ENCODE assay signal across 9 cellular contexts in the genomic region with DNA sequence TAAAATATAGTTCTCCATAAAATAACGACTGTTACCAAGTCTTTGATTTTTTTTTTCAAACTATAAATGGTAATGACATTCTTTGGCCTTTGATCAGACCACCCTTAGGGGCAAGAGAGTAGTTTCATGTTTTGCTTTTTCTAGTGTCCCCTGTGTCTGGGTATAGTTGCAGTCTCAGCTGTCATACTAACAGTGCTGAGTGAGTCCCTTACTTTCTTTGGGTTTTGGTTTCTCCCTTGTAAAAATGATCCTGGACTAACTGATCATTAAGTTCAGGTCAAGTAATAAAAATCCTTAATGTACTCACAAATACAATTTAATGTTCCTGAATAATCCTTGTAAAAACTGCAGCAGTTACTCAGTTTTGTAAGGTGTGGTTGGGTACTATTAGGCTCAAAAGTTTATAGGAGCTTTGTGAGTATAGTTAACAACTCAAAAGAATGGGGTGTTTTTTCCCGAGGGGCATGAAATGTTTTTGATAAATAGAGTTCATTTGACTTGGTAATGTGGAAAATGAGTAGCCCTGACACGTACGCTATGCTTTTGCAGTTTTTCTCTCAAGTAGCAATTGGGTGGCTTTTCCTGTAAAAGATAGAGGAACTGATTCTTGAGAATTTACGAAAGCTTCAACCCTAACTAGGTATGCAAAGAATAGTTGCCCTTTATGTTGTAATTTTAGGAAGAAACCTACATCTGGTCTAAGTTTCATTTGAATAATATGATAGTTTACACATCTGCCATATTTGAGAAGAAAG. TPM values are rescaled to one million over a fixed set of nuclear protein-coding genes. Genes with fewer than 3 reads are reported as not detected.
DNase-seq lines count a peak whose midpoint lies in the region; ATAC-seq, FAIRE-seq and TF ChIP-seq lines count a peak whose summit lies in the region.
"Had no signal": no experiment of that assay in that cellular context is flagged by ENCODE, and none has a peak within 500 bp of the region (broad histone marks: within the 10 kb centered on the region; RNA-seq: fewer than 3 reads in every experiment).

No MANE protein-coding gene starts in this region.

- H3K9me2 ChIP-seq in Loucy (replicated peaks; ENCODE audit: low read depth, low read length): no peaks in the 10 kb centered on the region

- peaks cover 97% of the 10 kb centered on the region for H4K20me1 ChIP-seq in Loucy (ENCODE audit: insufficient read depth, low read length, poor library complexity, severe bottlenecking)

- POLR2A ChIA-PET in CD8-positive, alpha-beta memory T cell (lab: Charles Lee): interaction anchor here (0.6 to 1.3 kb wide), 3 partner anchors 29 to 33 kb away, joined by 3 to 5 read pairs (median 3); no protein-coding TSS in a partner anchor

- H3K9me3 Mint-ChIP-seq in CD8-positive, alpha-beta memory T cell: no peaks in the 10 kb centered on the region
- H3K9me3 Mint-ChIP-seq in effector memory CD8-positive, alpha-beta T cell: no peaks in the 10 kb centered on the region

- H3K36me3 ChIP-seq in CD8-positive, alpha-beta memory T cell (ENCODE audit: insufficient read depth, low read length): no peaks in the 10 kb centered on the region
- no peaks in the 10 kb centered on the region for H3K36me3 ChIP-seq in Loucy (ENCODE audit: insufficient read depth, low read length)

- H3K27ac Mint-ChIP-seq in CD8-positive, alpha-beta memory T cell: peak overlapping the region in 7 of 8 donors; percentile 71 to 96 (median 86)
- H3K27ac Mint-ChIP-seq in effector memory CD8-positive, alpha-beta T cell: peak overlapping the region; percentile 93 to 94

- H3K27me3 ChIP-seq in CD8-positive, alpha-beta memory T cell (ENCODE audit: insufficient read depth, low read length, poor library complexity, severe bottlenecking): no peaks in the 10 kb centered on the region
- no peaks in the 10 kb centered on the region for H3K27me3 ChIP-seq in Loucy (ENCODE audit: insufficient read depth, low read length, poor library complexity, severe bottlenecking)

- no peaks in the 10 kb centered on the region for H3K27me3 Mint-ChIP-seq in CD8-positive, alpha-beta memory T cell
- no peaks in the 10 kb centered on the region for H3K27me3 Mint-ChIP-seq in effector memory CD8-positive, alpha-beta T cell

- no peak for DNase-seq in CD8-positive, alpha-beta memory T cell
- DNase-seq in effector memory CD8-positive, alpha-beta T cell: no peak
- DNase-seq in G401 (ENCODE audit: low spot score) (no peak), RPMI8226 (no peak), urothelium cell line (ENCODE audit: low spot score) (no peak), NCI-H1694 (lab: John Stamatoyannopoulos, UW) (no peak)
- DNase-seq: stimulated activated CD4-positive, alpha-beta T cell treated with anti-CD3 and anti-CD28 coated beads, Interleukin-4, amount 100 ng/mL, for 4 hours had no signal

- H3K27ac ChIP-seq in CD8-positive, alpha-beta memory T cell (ENCODE audit: low read depth, low read length): peak overlapping the region; percentile 38

- CTCF ChIA-PET in CD8-positive, alpha-beta memory T cell (lab: Charles Lee): interaction anchor here (0.8 to 2.4 kb wide), 5 partner anchors 12 to 79 kb away, joined by 3 to 6 read pairs (median 4); no protein-coding TSS in a partner anchor

- in situ Hi-C loops in G401 (cut with HindIII; ENCODE audit: low sequenced_read_pairs): no loop called here

- peak; percentile 49 for ATAC-seq in GM21529 (IDR thresholded peaks at IDR 0.05; ENCODE audit: unreplicated experiment)
- no peak for ATAC-seq in effector memory CD8-positive, alpha-beta T cell (replicated peaks)

- no peak for TF ChIP-seq CTCF in Loucy (conservative IDR thresholded peaks at IDR 0.05; ENCODE audit: low read length)

- peak overlapping the region; percentile 83 for H3K4me2 ChIP-seq in Loucy (ENCODE audit: low read depth, low read length, poor library complexity, severe bottlenecking)

- H3K4me3 Mint-ChIP-seq in CD8-positive, alpha-beta memory T cell: peak overlapping the region; percentile 61 to 93 (median 86)
- peak overlapping the region; percentile 83 to 87 for H3K4me3 Mint-ChIP-seq in effector memory CD8-positive, alpha-beta T cell

- no peak for FAIRE-seq in urothelium cell line (lab: Jason Lieb, UNC)

- peaks cover 0 to 6% (median 0%) of the 10 kb centered on the region in 3 donors for H3K36me3 Mint-ChIP-seq in CD8-positive, alpha-beta memory T cell
- peaks cover 30% of the 10 kb centered on the region for H3K36me3 Mint-ChIP-seq in effector memory CD8-positive, alpha-beta T cell (ENCODE audit: insufficient read depth)

- peaks cover 95% of the 10 kb centered on the region for H3K79me2 ChIP-seq in Loucy (ENCODE audit: insufficient read depth, low read length)

- H3F3A ChIP-seq in Loucy (ENCODE audit: low read depth): no peaks in the 10 kb centered on the region

- peak overlapping the region; percentile 17 for H3K9ac ChIP-seq in Loucy (ENCODE audit: low read depth, low read length, poor library complexity, severe bottlenecking)

- no peaks in the 10 kb centered on the region for H3K9me3 ChIP-seq in CD8-positive, alpha-beta memory T cell (ENCODE audit: low read length)
- no peaks in the 10 kb centered on the region for H3K9me3 ChIP-seq in Loucy (ENCODE audit: insufficient read depth, low read depth, low read length)

- peaks cover 100% of the 10 kb centered on the region for H3K4me1 ChIP-seq in CD8-positive, alpha-beta memory T cell (ENCODE audit: insufficient read depth, low read length)
- H3K4me1 ChIP-seq in Loucy (ENCODE audit: insufficient read depth, low read length, poor library complexity, severe bottlenecking): peaks cover 98% of the 10 kb centered on the region

- no peak overlapping the region for H2AFZ ChIP-seq in Loucy (ENCODE audit: low read length)

- peak overlapping the region; percentile 21 for H3K4me3 ChIP-seq in CD8-positive, alpha-beta memory T cell (ENCODE audit: low read length)
- H3K4me3 ChIP-seq in Loucy (ENCODE audit: low read length, poor library complexity, severe bottlenecking): peak overlapping the region; percentile 31

- H3K4me1 Mint-ChIP-seq in CD8-positive, alpha-beta memory T cell: peaks cover 98 to 100% (median 100%) of the 10 kb centered on the region in 3 donors
- H3K4me1 Mint-ChIP-seq in effector memory CD8-positive, alpha-beta T cell (ENCODE audit: low read depth in 2 of 2): peaks cover 76 to 97% of the 10 kb centered on the region in 2 donors

RNA-seq across cellular contexts. Expression of gene PTPN1, which starts 6.2 kb away (rescaled TPM):
- total RNA-seq in CD8-positive, alpha-beta memory T cell: 10 to 100 TPM; 64.2 to 67.3 TPM
- polyA plus RNA-seq in CD8-positive, alpha-beta memory T cell: 35.7 TPM
- total RNA-seq in G401 (2014; rRNA removed; shearing (Covaris generic)): 41.1 and 46.5 TPM in 2 replicates
